Comparison of ENCODE assay signal across 24 cellular contexts in genomic region chr6:40389176-40389767, GRCh38.
DNase-seq lines count a peak whose midpoint lies in the region; ATAC-seq and TF ChIP-seq lines count a peak whose summit lies in the region.
"Had no signal": no experiment of that assay in that cellular context is flagged by ENCODE, and none has a peak within 500 bp of the region (broad histone marks: within the 10 kb centered on the region; RNA-seq: fewer than 3 reads in every experiment).

No MANE protein-coding gene starts in this region.

- 79 to 82% methylated on average over 4 of the region's 4 CpGs for WGBS in aorta, 2 donors

- no peaks in the 10 kb centered on the region for H3F3A ChIP-seq in Loucy (ENCODE audit: low read depth)

- H4K20me1 ChIP-seq in Loucy (ENCODE audit: insufficient read depth, low read length, poor library complexity, severe bottlenecking): no peaks in the 10 kb centered on the region

- no peaks in the 10 kb centered on the region for H3K79me2 ChIP-seq in Loucy (ENCODE audit: insufficient read depth, low read length)
- H3K79me2 ChIP-seq: hepatocyte had no signal

- no peaks in the 10 kb centered on the region for H3K27me3 Mint-ChIP-seq in activated naive CD4-positive, alpha-beta T cell treated with anti-CD3 and anti-CD28 coated beads, Interleukin-2, amount 50 U/mL, for 24 hours
- H3K27me3 Mint-ChIP-seq in activated naive CD4-positive, alpha-beta T cell treated with anti-CD3 and anti-CD28 coated beads for 36 hours (ENCODE audit: low read depth): peaks cover 11% of the 10 kb centered on the region
- H3K27me3 Mint-ChIP-seq in activated naive CD8-positive, alpha-beta T cell treated with anti-CD3 and anti-CD28 coated beads, Interleukin-2, amount 50 U/mL, for 24 hours: peaks cover 15% of the 10 kb centered on the region

- no peak for DNase-seq in activated naive CD4-positive, alpha-beta T cell treated with anti-CD3 and anti-CD28 coated beads for 36 hours
- DNase-seq in activated naive CD8-positive, alpha-beta T cell treated with anti-CD3 and anti-CD28 coated beads, Interleukin-2, amount 50 U/mL, for 24 hours: no peak
- DNase-seq in aorta (no peak), A673 (ENCODE audit: low spot score) (no peak), midbrain (lab: John Stamatoyannopoulos, UW) (no peak)
- DNase-seq: left ventricle myocardium superior; NCI-H1048; NCI-H187 treated with DMSO at 0.1 percent for 48 hours; NCI-H526; nephron progenitor cell; right cardiac atrium; SJCRH30; spleen; stimulated activated CD4-positive, alpha-beta T cell treated with anti-CD3 and anti-CD28 coated beads, Interleukin-2, amount 100 ng/mL, for 48 hours; uterus had no signal

- H3K4me3 Mint-ChIP-seq in activated naive CD4-positive, alpha-beta T cell treated with anti-CD3 and anti-CD28 coated beads, Interleukin-2, amount 50 U/mL, for 24 hours: peak overlapping the region; percentile 78
- no peak overlapping the region for H3K4me3 Mint-ChIP-seq in activated naive CD4-positive, alpha-beta T cell treated with anti-CD3 and anti-CD28 coated beads for 36 hours
- no peak overlapping the region for H3K4me3 Mint-ChIP-seq in activated naive CD8-positive, alpha-beta T cell treated with anti-CD3 and anti-CD28 coated beads, Interleukin-2, amount 50 U/mL, for 24 hours
- H3K4me3 Mint-ChIP-seq: CD14-positive monocyte; mesothelial cell of epicardium; nephron progenitor cell; stimulated activated effector memory CD8-positive, alpha-beta T cell treated with anti-CD3 and anti-CD28 coated beads, Interleukin-12 subunit alpha, Interleukin-12 subunit beta, amount 100 ng/mL, for 72 hours had no signal

- H3K27me3 ChIP-seq in Loucy (ENCODE audit: insufficient read depth, low read length, poor library complexity, severe bottlenecking): no peaks in the 10 kb centered on the region
- peaks cover 0 to 2% of the 10 kb centered on the region in 2 donors for H3K27me3 ChIP-seq in aorta (ENCODE audit: control insufficient read depth in 1 of 2, insufficient read depth in 2 of 2, low read length in 1 of 2)
- H3K27me3 ChIP-seq in A673 (replicated peaks; ENCODE audit: insufficient read depth, low read depth, low read length, poor library complexity): no peaks in the 10 kb centered on the region
- H3K27me3 ChIP-seq: hepatocyte, SJCRH30, uterus had no signal

- peak overlapping the region; percentile 29 for H3K4me2 ChIP-seq in Loucy (ENCODE audit: low read depth, low read length, poor library complexity, severe bottlenecking)
- H3K4me2 ChIP-seq: hepatocyte had no signal

- no peak overlapping the region for H3K4me3 ChIP-seq in Loucy (ENCODE audit: low read length, poor library complexity, severe bottlenecking)
- no peak overlapping the region for H3K4me3 ChIP-seq in aorta (ENCODE audit: low read length in 2 of 2)
- H3K4me3 ChIP-seq in A673 (ENCODE audit: low read depth, low read length, poor library complexity, severe bottlenecking): no peak overlapping the region
- H3K4me3 ChIP-seq: coronary artery, esophagus muscularis mucosa, hepatocyte, SJCRH30, spleen, uterus had no signal

- no peaks in the 10 kb centered on the region for H3K9me3 Mint-ChIP-seq in activated naive CD4-positive, alpha-beta T cell treated with anti-CD3 and anti-CD28 coated beads, Interleukin-2, amount 50 U/mL, for 24 hours
- H3K9me3 Mint-ChIP-seq in activated naive CD4-positive, alpha-beta T cell treated with anti-CD3 and anti-CD28 coated beads for 36 hours: no peaks in the 10 kb centered on the region
- no peaks in the 10 kb centered on the region for H3K9me3 Mint-ChIP-seq in activated naive CD8-positive, alpha-beta T cell treated with anti-CD3 and anti-CD28 coated beads, Interleukin-2, amount 50 U/mL, for 24 hours
- H3K9me3 Mint-ChIP-seq: mesothelial cell of epicardium; nephron progenitor cell; stimulated activated effector memory CD8-positive, alpha-beta T cell treated with anti-CD3 and anti-CD28 coated beads, Interleukin-12 subunit alpha, Interleukin-12 subunit beta, amount 100 ng/mL, for 72 hours had no signal

- no peak overlapping the region for H3K9ac ChIP-seq in Loucy (ENCODE audit: low read depth, low read length, poor library complexity, severe bottlenecking)

- H3K27ac ChIP-seq in aorta (ENCODE audit: low read depth in 1 of 2, low read length in 2 of 2) (no peak overlapping the region), A673 (ENCODE audit: low read depth, low read length, poor library complexity, severe bottlenecking) (no peak overlapping the region)
- H3K27ac ChIP-seq: coronary artery, esophagus muscularis mucosa, hepatocyte, HL-60, SJCRH30, spleen, uterus had no signal

- H3K36me3 ChIP-seq in Loucy (ENCODE audit: insufficient read depth, low read length) (no peaks in the 10 kb centered on the region), aorta (ENCODE audit: control insufficient read depth in 1 of 2, insufficient read depth in 2 of 2, low read length in 1 of 2) (no peaks in the 10 kb centered on the region), A673 (ENCODE audit: insufficient read depth, low read length, poor library complexity, severe bottlenecking) (no peaks in the 10 kb centered on the region)
- H3K36me3 ChIP-seq: esophagus muscularis mucosa, SJCRH30, spleen, uterus had no signal

- intact Hi-C loops in activated naive CD4-positive, alpha-beta T cell treated with anti-CD3 and anti-CD28 coated beads for 36 hours (cut with micrococcal nuclease): no loop called here
- intact Hi-C loops in aorta (cut with DNase I): no loop called here
- intact Hi-C loops in A673 (cut with micrococcal nuclease; ENCODE audit: unreplicated experiment): no loop called here

- H3K4me1 Mint-ChIP-seq in activated naive CD4-positive, alpha-beta T cell treated with anti-CD3 and anti-CD28 coated beads, Interleukin-2, amount 50 U/mL, for 24 hours: peaks cover 83% of the 10 kb centered on the region
- peaks cover 51% of the 10 kb centered on the region for H3K4me1 Mint-ChIP-seq in activated naive CD4-positive, alpha-beta T cell treated with anti-CD3 and anti-CD28 coated beads for 36 hours (ENCODE audit: low read depth)
- peaks cover 33% of the 10 kb centered on the region for H3K4me1 Mint-ChIP-seq in activated naive CD8-positive, alpha-beta T cell treated with anti-CD3 and anti-CD28 coated beads, Interleukin-2, amount 50 U/mL, for 24 hours
- H3K4me1 Mint-ChIP-seq: CD14-positive monocyte, mesothelial cell of epicardium, nephron progenitor cell had no signal

- peak overlapping the region; percentile 94 for H3K27ac Mint-ChIP-seq in activated naive CD4-positive, alpha-beta T cell treated with anti-CD3 and anti-CD28 coated beads, Interleukin-2, amount 50 U/mL, for 24 hours
- no peak overlapping the region for H3K27ac Mint-ChIP-seq in activated naive CD4-positive, alpha-beta T cell treated with anti-CD3 and anti-CD28 coated beads for 36 hours
- H3K27ac Mint-ChIP-seq in activated naive CD8-positive, alpha-beta T cell treated with anti-CD3 and anti-CD28 coated beads, Interleukin-2, amount 50 U/mL, for 24 hours: no peak overlapping the region
- H3K27ac Mint-ChIP-seq: CD14-positive monocyte, mesothelial cell of epicardium, nephron progenitor cell had no signal

- POLR2A ChIA-PET in A673 (lab: Charles Lee; ENCODE audit: low non-redundant PET): no interaction called here

- no peaks in the 10 kb centered on the region for H3K9me2 ChIP-seq in Loucy (replicated peaks; ENCODE audit: low read depth, low read length)

- BruUV-seq in A673 (replicated peaks; lab: Mats Ljungman, UMichigan): no TSS peak

- H3K9me3 ChIP-seq in Loucy (ENCODE audit: insufficient read depth, low read depth, low read length): no peaks in the 10 kb centered on the region
- H3K9me3 ChIP-seq in aorta (ENCODE audit: control insufficient read depth, low read length): no peaks in the 10 kb centered on the region
- no peaks in the 10 kb centered on the region for H3K9me3 ChIP-seq in A673 (ENCODE audit: low read depth, low read length, poor library complexity, severe bottlenecking)
- H3K9me3 ChIP-seq: esophagus muscularis mucosa, SJCRH30, spleen, uterus had no signal

- peaks cover 4% of the 10 kb centered on the region for H3K36me3 Mint-ChIP-seq in activated naive CD4-positive, alpha-beta T cell treated with anti-CD3 and anti-CD28 coated beads, Interleukin-2, amount 50 U/mL, for 24 hours
- H3K36me3 Mint-ChIP-seq in activated naive CD4-positive, alpha-beta T cell treated with anti-CD3 and anti-CD28 coated beads for 36 hours (ENCODE audit: low read depth): no peaks in the 10 kb centered on the region
- H3K36me3 Mint-ChIP-seq in activated naive CD8-positive, alpha-beta T cell treated with anti-CD3 and anti-CD28 coated beads, Interleukin-2, amount 50 U/mL, for 24 hours (ENCODE audit: low read depth): no peaks in the 10 kb centered on the region
- H3K36me3 Mint-ChIP-seq: CD14-positive monocyte; mesothelial cell of epicardium; stimulated activated effector memory CD8-positive, alpha-beta T cell treated with anti-CD3 and anti-CD28 coated beads, Interleukin-12 subunit alpha, Interleukin-12 subunit beta, amount 100 ng/mL, for 72 hours had no signal

- H2AFZ ChIP-seq in Loucy (ENCODE audit: low read length): no peak overlapping the region
- H2AFZ ChIP-seq: hepatocyte had no signal

- peaks cover 40% of the 10 kb centered on the region for H3K4me1 ChIP-seq in Loucy (ENCODE audit: insufficient read depth, low read length, poor library complexity, severe bottlenecking)
- H3K4me1 ChIP-seq in aorta (ENCODE audit: control insufficient read depth in 1 of 2, insufficient read depth in 2 of 2, low read length in 2 of 2): no peaks in the 10 kb centered on the region
- peaks cover 5% of the 10 kb centered on the region for H3K4me1 ChIP-seq in A673 (ENCODE audit: insufficient read depth, low read length, poor library complexity, severe bottlenecking)
- H3K4me1 ChIP-seq: esophagus muscularis mucosa, SJCRH30, uterus had no signal

- no peak for TF ChIP-seq CTCF in Loucy (conservative IDR thresholded peaks at IDR 0.05; ENCODE audit: low read length)
- TF ChIP-seq CTCF in A673 (conservative IDR thresholded peaks at IDR 0.05; ENCODE audit: low read depth, low read length): no peak

- peak; percentile 17 for ATAC-seq in activated naive CD8-positive, alpha-beta T cell treated with anti-CD3 and anti-CD28 coated beads, Interleukin-2, amount 50 U/mL, for 24 hours
- no peak for ATAC-seq in aorta (ENCODE audit: low FRiP score)
- ATAC-seq: left ventricle myocardium superior; right cardiac atrium; stimulated activated effector memory CD8-positive, alpha-beta T cell treated with anti-CD3 and anti-CD28 coated beads, Interleukin-12 subunit alpha, Interleukin-12 subunit beta, amount 100 ng/mL, for 72 hours had no signal

- CTCF ChIA-PET in activated naive CD4-positive, alpha-beta T cell treated with anti-CD3 and anti-CD28 coated beads for 36 hours (lab: Charles Lee): no interaction called here
- CTCF ChIA-PET in A673 (lab: Charles Lee): no interaction called here
